Comparison of ENCODE assay signal across 9 cellular contexts in genomic region chr3:112086857-112087524, GRCh38. TPM values are rescaled to one million over a fixed set of nuclear protein-coding genes. Genes with fewer than 3 reads are reported as not detected.
A peak's percentile ranks its signal among the peaks of the same experiment; 100 is the strongest.
DNase-seq lines count a peak whose midpoint lies in the region; ATAC-seq and TF ChIP-seq lines count a peak whose summit lies in the region.
"Had no signal": no experiment of that assay in that cellular context is flagged by ENCODE, and none has a peak within 500 bp of the region (broad histone marks: within the 10 kb centered on the region; RNA-seq: fewer than 3 reads in every experiment).

No MANE protein-coding gene starts in this region.

- intact Hi-C loops in prostate gland (cut with DNase I), result no loop called here

- H3K9ac ChIP-seq in GM23248 (peak overlapping the region; percentile 75), SK-N-SH (peak overlapping the region; percentile 81)

- H3K9me3 ChIP-seq in GM23248 (ENCODE audit: low read depth), result no peaks in the 10 kb centered on the region
- H3K9me3 ChIP-seq in SK-N-SH, result no peaks in the 10 kb centered on the region
- no peaks in the 10 kb centered on the region for H3K9me3 ChIP-seq in prostate gland

- ATAC-seq in GM21360 (IDR thresholded peaks at IDR 0.05; ENCODE audit: unreplicated experiment), result no peak

- H3K79me2 ChIP-seq in GM23248 (ENCODE audit: insufficient read depth) (peaks cover 43% of the 10 kb centered on the region), SK-N-SH (ENCODE audit: insufficient read depth) (peaks cover 45% of the 10 kb centered on the region)

- H3F3A ChIP-seq in GM23248 (ENCODE audit: insufficient read depth) (peaks cover 11% of the 10 kb centered on the region), SK-N-SH (replicated peaks; ENCODE audit: insufficient read depth) (peaks cover 8% of the 10 kb centered on the region)

- peak overlapping the region; percentile 83 for H2AFZ ChIP-seq in GM23248
- H2AFZ ChIP-seq in SK-N-SH (ENCODE audit: low read depth), result peak overlapping the region; percentile 99

- H3K27me3 ChIP-seq in GM23248 (replicated peaks; ENCODE audit: insufficient read depth), result no peaks in the 10 kb centered on the region
- H3K27me3 ChIP-seq in SK-N-SH (ENCODE audit: insufficient read depth), result no peaks in the 10 kb centered on the region
- H3K27me3 ChIP-seq in prostate gland (replicated peaks; ENCODE audit: insufficient read depth), result no peaks in the 10 kb centered on the region

- H3K27ac ChIP-seq in GM23248 (peak overlapping the region; percentile 53), SK-N-SH (ENCODE audit: low read depth in 2 of 2, low read length in 1 of 2) (peak overlapping the region in 1 of 2 experiments; percentile 77; a peak in 2 of 4 replicates), prostate gland (peak overlapping the region; percentile 54 to 71)

- in situ Hi-C loops in GM23248 (cut with MboI), result no loop called here

- H3K9me2 ChIP-seq in GM23248 (ENCODE audit: insufficient read depth), result no peaks in the 10 kb centered on the region
- no peaks in the 10 kb centered on the region for H3K9me2 ChIP-seq in SK-N-SH

- no peak for TF ChIP-seq EP300 in SK-N-SH (IDR thresholded peaks at IDR 0.05; ENCODE audit: borderline replicate concordance in 1 of 2, low read depth in 1 of 2, low read length in 1 of 2)

- DNase-seq in GM23248 (peak; percentile 75), SK-N-SH (no peak), fibroblast of the aortic adventitia (ENCODE audit: low read depth) (peak; percentile 47), prostate gland (ENCODE audit: low spot score) (no peak), mucosa of gallbladder (ENCODE audit: low spot score) (no peak)
- DNase-seq in activated CD4-positive, CD25-positive, alpha-beta regulatory T cell treated with anti-CD3 and anti-CD28 coated beads, Interleukin-2, amount 50 U/mL, for 72 hours, result no peak
- DNase-seq in stimulated activated CD4-positive, alpha-beta T cell treated with anti-CD3 and anti-CD28 coated beads, Interleukin-2, amount 100 ng/mL, for 48 hours, result no peak

- CTCF ChIA-PET in SK-N-SH (lab: Yijun Ruan, JAX), result interaction anchor here (0.7 to 2.9 kb wide), 4 partner anchors 25 to 206 kb away, joined by 3 to 11 read pairs (median 4); partner anchors contain the start of gene SLC9C1

- H3K4me2 ChIP-seq in GM23248 (ENCODE audit: unreplicated experiment) (peak overlapping the region; percentile 99), SK-N-SH (peak overlapping the region; percentile 86)

- H4K20me1 ChIP-seq in GM23248 (ENCODE audit: insufficient read depth), result no peaks in the 10 kb centered on the region
- no peaks in the 10 kb centered on the region for H4K20me1 ChIP-seq in SK-N-SH (ENCODE audit: insufficient read depth)

- TF ChIP-seq CTCF in SK-N-SH (IDR thresholded peaks at IDR 0.05), result no peak
- TF ChIP-seq CTCF in fibroblast of the aortic adventitia (IDR thresholded peaks at IDR 0.05; ENCODE audit: insufficient read depth, low read length), result no peak
- no peak for TF ChIP-seq CTCF in prostate gland (IDR thresholded peaks at IDR 0.05)

- no peaks in the 10 kb centered on the region for H3K36me3 ChIP-seq in GM23248 (ENCODE audit: low read depth)
- no peaks in the 10 kb centered on the region for H3K36me3 ChIP-seq in SK-N-SH (replicated peaks in 1 of 2; ENCODE audit: control insufficient read depth in 1 of 2, insufficient read depth in 2 of 2, low read length in 1 of 2)
- no peaks in the 10 kb centered on the region for H3K36me3 ChIP-seq in prostate gland

- no peak for TF ChIP-seq POLR2A in prostate gland (IDR thresholded peaks at IDR 0.05)

- H3K4me1 ChIP-seq in GM23248 (ENCODE audit: insufficient read depth) (peaks cover 10% of the 10 kb centered on the region; the same call in 1 of the 2 replicates), SK-N-SH (ENCODE audit: control insufficient read depth in 1 of 2, insufficient read depth in 2 of 2, low read depth in 1 of 2, low read length in 1 of 2) (peaks cover 5 to 10% of the 10 kb centered on the region in 2 experiments; a peak in 2 of 4 replicates), prostate gland (replicated peaks) (no peaks in the 10 kb centered on the region)

- H3K4me3 ChIP-seq in GM23248, result peak overlapping the region; percentile 79
- H3K4me3 ChIP-seq in SK-N-SH (ENCODE audit: low read depth in 2 of 2, low read length in 1 of 2), result peak overlapping the region; percentile 60 to 69
- H3K4me3 ChIP-seq in fibroblast of the aortic adventitia (ENCODE audit: low read depth, low read length), result peak overlapping the region; percentile 82
- peak overlapping the region; percentile 29 to 47 for H3K4me3 ChIP-seq in prostate gland

- POLR2A ChIA-PET in SK-N-SH (lab: Yijun Ruan, JAX), result no interaction called here

- TF ChIP-seq RAD21 in SK-N-SH (IDR thresholded peaks at IDR 0.05; ENCODE audit: low read length), result no peak

- WGBS in GM23248 (ENCODE audit: low coverage in 1 of 2, low lambda C conversion rate in 2 of 2, missing lambda C conversion rate in 2 of 2), 2 experiments, result 7 to 19% methylated on average over 9 to 14 of the region's 14 CpGs
- 75% methylated on average over 14 of the region's 14 CpGs for WGBS in SK-N-SH (ENCODE audit: low lambda C conversion rate)
- 57% methylated on average over 14 of the region's 14 CpGs for WGBS in prostate gland

TF ChIP-seq in SK-N-SH, 30 proteins besides CTCF, POLR2A, EP300 and RAD21 (continues in another document):
- TF ChIP-seq TCF12 (IDR thresholded peaks at IDR 0.05) (no peak), GABPA (IDR thresholded peaks at IDR 0.05; ENCODE audit: low read depth) (no peak), REST (IDR thresholded peaks at IDR 0.05; ENCODE audit: low read depth, low read length) (no peak), MEF2A (IDR thresholded peaks at IDR 0.05; ENCODE audit: borderline replicate concordance, low read depth) (peak; percentile 75), MXI1 (IDR thresholded peaks at IDR 0.05; ENCODE audit: low read depth, low read length) (no peak), TEAD4 (IDR thresholded peaks at IDR 0.05; ENCODE audit: borderline replicate concordance, insufficient read depth) (no peak), ZBTB33 (IDR thresholded peaks at IDR 0.05; ENCODE audit: borderline replicate concordance, low read depth) (no peak)

RNA-seq across cellular contexts. Expression of gene C3orf52, which starts 0.8 kb away (rescaled TPM):
- total RNA-seq in GM23248 (2014; rRNA removed; shearing (Covaris generic)), result 1.3 and 3.5 TPM in 2 replicates
- polyA plus RNA-seq in GM23248 (2016; fragmentation: Nextera tagmentation; extraction: Ambion mirVana) (1.6 and 1.9 TPM in 2 replicates), SK-N-SH (2012; rRNA removed) (5.4 and 8.7 TPM in 2 replicates)
- 5.7 TPM in 2 replicates for polyA plus RNA-seq in SK-N-SH (2012; cell fraction: cytosol; rRNA removed)
- polyA plus RNA-seq in SK-N-SH (2012; cell fraction: nucleus; rRNA removed), result 7.8 and 15.3 TPM in 2 replicates
- total RNA-seq in fibroblast of the aortic adventitia (ENCODE audit: low replicate concordance) (4.4 and 10.7 TPM in 2 replicates), prostate gland (10 to 100 TPM in 1 of 2 donors, 1 to 10 TPM in 1; 8.6 to 11.0 TPM), mucosa of gallbladder (24.3 TPM)

RNA-seq across cellular contexts. Expression of gene GCSAM, which starts 46.1 kb away (rescaled TPM):
- total RNA-seq in GM23248 (2014; rRNA removed; shearing (Covaris generic)), result not detected in 2 replicates
- polyA plus RNA-seq in GM23248 (2016; fragmentation: Nextera tagmentation; extraction: Ambion mirVana), result 0.19 and 0.20 TPM in 2 replicates
- polyA plus RNA-seq in SK-N-SH (2012; rRNA removed), result not detected in 2 replicates
- polyA plus RNA-seq in SK-N-SH (2012; cell fraction: cytosol; rRNA removed), result not detected in 2 replicates
- polyA plus RNA-seq in SK-N-SH (2012; cell fraction: nucleus; rRNA removed), result not detected in 2 replicates
- not detected in 2 replicates for total RNA-seq in fibroblast of the aortic adventitia (ENCODE audit: low replicate concordance)
- total RNA-seq in prostate gland, result 1 to 10 TPM in 1 of 2 donors, not detected in 1; 1.4 TPM
- 0.37 TPM for total RNA-seq in mucosa of gallbladder

RNA-seq across cellular contexts. Expression of gene TMPRSS7, which starts 52.5 kb away (rescaled TPM):
- total RNA-seq in GM23248 (2014; rRNA removed; shearing (Covaris generic)), result not detected in 2 replicates
- polyA plus RNA-seq in GM23248 (2016; fragmentation: Nextera tagmentation; extraction: Ambion mirVana) (not detected in 2 replicates), SK-N-SH (2012; rRNA removed) (0.02 and 0.03 TPM in 2 replicates)
- 0.01 TPM in 2 replicates for polyA plus RNA-seq in SK-N-SH (2012; cell fraction: cytosol; rRNA removed)
- polyA plus RNA-seq in SK-N-SH (2012; cell fraction: nucleus; rRNA removed), result not detected in 2 replicates
- total RNA-seq in fibroblast of the aortic adventitia (ENCODE audit: low replicate concordance) (not detected in 2 replicates), prostate gland (not detected), mucosa of gallbladder (0.12 TPM)
- total RNA-seq: T-helper 1 cell treated with Interleukin-12 subunit alpha and Interleukin-12 subunit beta and Interleukin-4 antibody, amounts not matched to agents 30 ng/mL and 1 ng/mL, for 36 hours had no signal

Comparison
In these comparisons a context has a peak if more than half of its experiments do, and no peak if none do; other contexts are left out.
1. DNase-seq: peak in GM23248 (single experiment) and fibroblast of the aortic adventitia (single experiment); none in SK-N-SH (single experiment), prostate gland (single experiment), activated CD4-positive, CD25-positive, alpha-beta regulatory T cell treated with anti-CD3 and anti-CD28 coated beads, Interleukin-2, amount 50 U/mL, for 72 hours (single experiment), stimulated activated CD4-positive, alpha-beta T cell treated with anti-CD3 and anti-CD28 coated beads, Interleukin-2, amount 100 ng/mL, for 48 hours (0 of 2) and mucosa of gallbladder (single experiment).
2. Peak in every context shown above with its lines, with median percentiles within 50 percentile points of each other: H3K4me3 ChIP-seq.